In genomic region chr3:12999147-13000140, GRCh38 we compare ENCODE assay signal across 8 cellular contexts.
DNase-seq lines count a peak whose midpoint lies in the region; ATAC-seq, FAIRE-seq and TF ChIP-seq lines count a peak whose summit lies in the region.

No MANE protein-coding gene starts in this region.

- H3K27me3 Mint-ChIP-seq in naive B cell: no peaks in the 10 kb centered on the region

- no peaks in the 10 kb centered on the region for H4K20me1 ChIP-seq in SK-N-SH (ENCODE audit: insufficient read depth)

- H3K4me1 Mint-ChIP-seq in naive B cell: peaks cover 79 to 96% (median 87%) of the 10 kb centered on the region in 3 donors

- FAIRE-seq in frontal cortex (lab: Jason Lieb, UNC): no peak

- no peaks in the 10 kb centered on the region for H3K79me2 ChIP-seq in SK-N-SH (ENCODE audit: insufficient read depth)

- peak; percentile 32 for ATAC-seq in HG03354 (IDR thresholded peaks at IDR 0.05; ENCODE audit: poor library complexity, severe bottlenecking, unreplicated experiment)
- peak; percentile 45 to 48 for ATAC-seq in naive B cell (ENCODE audit: low read depth in 2 of 2)

- peak overlapping the region; percentile 41 to 92 (median 75) for H3K4me3 Mint-ChIP-seq in naive B cell

- no peak overlapping the region for H3K4me2 ChIP-seq in SK-N-SH

- TF ChIP-seq POLR2A in GM19193 (IDR thresholded peaks at IDR 0.05; ENCODE audit: extremely low read depth, insufficient read depth, insufficient read length): peak; percentile 32

- H2AFZ ChIP-seq in SK-N-SH (ENCODE audit: low read depth): no peak overlapping the region

- H3K9me3 ChIP-seq in adipocyte (ENCODE audit: control insufficient read depth, low read length): no peaks in the 10 kb centered on the region
- no peaks in the 10 kb centered on the region for H3K9me3 ChIP-seq in SK-N-SH

- H3K27ac ChIP-seq in SK-N-SH (ENCODE audit: low read depth in 2 of 2, low read length in 1 of 2): no peak overlapping the region

- H3K4me3 ChIP-seq in adipocyte (ENCODE audit: low read length): peak overlapping the region; percentile 35
- H3K4me3 ChIP-seq in SK-N-SH (ENCODE audit: low read depth in 2 of 2, low read length in 1 of 2): no peak overlapping the region

- peaks cover 2% of the 10 kb centered on the region for H3F3A ChIP-seq in SK-N-SH (replicated peaks; ENCODE audit: insufficient read depth)

- no peak for TF ChIP-seq RAD21 in SK-N-SH (IDR thresholded peaks at IDR 0.05; ENCODE audit: low read length)

- no peak for DNase-seq in adipocyte (ENCODE audit: low read depth)
- DNase-seq in naive B cell: peak; percentile 71
- no peak for DNase-seq in SK-N-SH
- no peak for DNase-seq in frontal cortex (ENCODE audit: low spot score in 2 of 2)
- no peak for DNase-seq in NCI-H2081 treated with DMSO at 0.1 percent for 48 hours (lab: John Stamatoyannopoulos, UW)
- no peak for DNase-seq in NCI-H1048 (lab: John Stamatoyannopoulos, UW)

- no peaks in the 10 kb centered on the region for H3K9me3 Mint-ChIP-seq in naive B cell

- POLR2A ChIA-PET in SK-N-SH (lab: Yijun Ruan, JAX): no interaction called here

- CTCF ChIA-PET in SK-N-SH (lab: Yijun Ruan, JAX): interaction anchor here (0.8 to 2.0 kb wide), 5 partner anchors 12 to 130 kb away, joined by 3 to 6 read pairs (median 4); no protein-coding TSS in a partner anchor

- peaks cover 25% of the 10 kb centered on the region for H3K4me1 ChIP-seq in adipocyte (ENCODE audit: control insufficient read depth, insufficient read depth, low read length)
- peaks cover 0 to 6% of the 10 kb centered on the region in 2 experiments; a peak in 1 of 4 replicates for H3K4me1 ChIP-seq in SK-N-SH (ENCODE audit: control insufficient read depth in 1 of 2, insufficient read depth in 2 of 2, low read depth in 1 of 2, low read length in 1 of 2)

- peak overlapping the region; percentile 64 to 99 (median 93) for H3K27ac Mint-ChIP-seq in naive B cell

- H3K9ac ChIP-seq in adipocyte (ENCODE audit: low read length) (peak overlapping the region; percentile 74), SK-N-SH (no peak overlapping the region)

- no peaks in the 10 kb centered on the region for H3K9me2 ChIP-seq in SK-N-SH

- H3K36me3 ChIP-seq in adipocyte (ENCODE audit: control insufficient read depth, insufficient read depth, low read length, severe bottlenecking) (no peaks in the 10 kb centered on the region), SK-N-SH (replicated peaks in 1 of 2; ENCODE audit: control insufficient read depth in 1 of 2, insufficient read depth in 2 of 2, low read length in 1 of 2) (no peaks in the 10 kb centered on the region)

- peaks cover 0 to 15% of the 10 kb centered on the region in 2 donors for H3K36me3 Mint-ChIP-seq in naive B cell

- no peak for TF ChIP-seq CTCF in SK-N-SH (IDR thresholded peaks at IDR 0.05)

- 73% methylated on average over 14 of the region's 14 CpGs for WGBS in SK-N-SH (ENCODE audit: low lambda C conversion rate)

- no peak for TF ChIP-seq EP300 in SK-N-SH (IDR thresholded peaks at IDR 0.05; ENCODE audit: borderline replicate concordance in 1 of 2, low read depth in 1 of 2, low read length in 1 of 2)

- H3K27me3 ChIP-seq in adipocyte (replicated peaks; ENCODE audit: control insufficient read depth, insufficient read depth, low read length) (no peaks in the 10 kb centered on the region), SK-N-SH (ENCODE audit: insufficient read depth) (no peaks in the 10 kb centered on the region)

TF ChIP-seq in SK-N-SH, 30 proteins besides CTCF, POLR2A, EP300 and RAD21:
- no peak for TF ChIP-seq GABPA (IDR thresholded peaks at IDR 0.05; ENCODE audit: low read depth)
- TF ChIP-seq, protein P1, sequence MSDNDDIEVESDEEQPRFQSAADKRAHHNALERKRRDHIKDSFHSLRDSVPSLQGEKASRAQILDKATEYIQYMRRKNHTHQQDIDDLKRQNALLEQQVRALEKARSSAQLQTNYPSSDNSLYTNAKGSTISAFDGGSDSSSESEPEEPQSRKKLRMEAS (IDR thresholded peaks at IDR 0.05; ENCODE audit: low read depth): no peak
- no peak for TF ChIP-seq ELF1 (IDR thresholded peaks at IDR 0.05)
- no peak for TF ChIP-seq TCF12 (IDR thresholded peaks at IDR 0.05)
- TF ChIP-seq RCOR1 (IDR thresholded peaks at IDR 0.05; ENCODE audit: low read length): no peak
- no peak for TF ChIP-seq POLR2AphosphoS5 (IDR thresholded peaks at IDR 0.05; ENCODE audit: low read depth, low read length)
- TF ChIP-seq RFX5 (IDR thresholded peaks at IDR 0.05; ENCODE audit: low read length): no peak
- TF ChIP-seq NFIC (IDR thresholded peaks at IDR 0.05; ENCODE audit: borderline replicate concordance): no peak
